16 cellular contexts compared by ENCODE assay signal in the genomic region with DNA sequence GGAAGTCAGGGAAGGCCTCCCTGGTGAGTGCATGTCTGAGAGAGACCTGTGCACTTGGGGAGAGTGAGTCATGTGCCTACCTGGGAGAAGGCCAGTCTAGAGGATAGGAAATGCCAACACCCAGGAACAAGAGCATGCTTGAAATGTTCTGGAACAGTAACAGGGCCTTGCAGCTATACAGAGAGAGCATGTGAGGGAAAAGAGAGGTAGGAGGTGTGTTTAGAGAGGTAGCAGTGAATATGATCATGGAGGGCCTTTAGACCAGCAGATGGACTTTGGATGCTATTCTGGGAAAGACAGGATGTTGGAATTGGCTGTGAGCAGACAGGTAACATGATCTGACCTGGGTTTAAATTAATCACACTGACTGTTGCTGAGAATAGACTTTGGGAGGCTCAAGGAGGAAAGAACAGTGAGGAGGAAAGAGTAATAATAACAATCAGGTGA.
DNase-seq lines count a peak whose midpoint lies in the region; ATAC-seq and TF ChIP-seq lines count a peak whose summit lies in the region.
"Had no signal": no experiment of that assay in that cellular context is flagged by ENCODE, and none has a peak within 500 bp of the region (broad histone marks: within the 10 kb centered on the region; RNA-seq: fewer than 3 reads in every experiment).

No MANE protein-coding gene starts in this region.

- no peaks in the 10 kb centered on the region for H3K36me3 ChIP-seq in psoas muscle (ENCODE audit: insufficient read depth in 1 of 2, low read depth in 1 of 2)
- H3K36me3 ChIP-seq: BLaER1 had no signal

- H3K27ac ChIP-seq in psoas muscle = no peak overlapping the region
- H3K27ac ChIP-seq: BLaER1 had no signal

- TF ChIP-seq CTCF in psoas muscle (IDR thresholded peaks at IDR 0.05) = no peak

- peak; percentile 21 for DNase-seq in DMS 273 (lab: John Stamatoyannopoulos, UW; ENCODE audit: unreplicated experiment)
- no peak for DNase-seq in DMS 273 treated with DMSO at 0.1 percent for 48 hours (lab: John Stamatoyannopoulos, UW)
- peak; percentile 80 for DNase-seq in NCI-H69 (lab: John Stamatoyannopoulos, UW)
- peak; percentile 15 for DNase-seq in kidney glomerular epithelial cell (lab: John Stamatoyannopoulos, UW)
- no peak for DNase-seq in psoas muscle
- DNase-seq in occipital lobe (lab: John Stamatoyannopoulos, UW) = no peak
- DNase-seq: 8988T; activated CD4-positive, alpha-beta T cell treated with anti-CD3 and anti-CD28 coated beads, Interleukin-2, amount 10 ng/mL, durations not matched to agents 24 days and 14 days; activated naive CD4-positive, alpha-beta T cell treated with Interleukin-2 at 50 U/mL for 16 hours; anterior cingulate cortex; naive thymus-derived CD8-positive, alpha-beta T cell; NCI-H2107; stimulated activated naive CD4-positive, alpha-beta T cell had no signal

- H3K27me3 ChIP-seq in psoas muscle (ENCODE audit: insufficient read depth in 3 of 3, low read length in 2 of 3) = no peaks in the 10 kb centered on the region
- H3K27me3 ChIP-seq: BLaER1 had no signal

- no peak overlapping the region for H3K4me3 ChIP-seq in psoas muscle
- H3K4me3 ChIP-seq: BLaER1 had no signal

- ATAC-seq in psoas muscle = peak; percentile 46 to 89 (median 69)
- ATAC-seq in GM21367 (IDR thresholded peaks at IDR 0.05; ENCODE audit: unreplicated experiment) = no peak
- no peak for ATAC-seq in GM18907 (IDR thresholded peaks at IDR 0.05; ENCODE audit: unreplicated experiment)
- ATAC-seq: naive thymus-derived CD8-positive, alpha-beta T cell had no signal

- H3K4me1 ChIP-seq in psoas muscle = no peaks in the 10 kb centered on the region

- intact Hi-C loops in psoas muscle (cut with DNase I) = no loop called here

- H3K9me3 ChIP-seq in psoas muscle = no peaks in the 10 kb centered on the region
- H3K9me3 ChIP-seq: BLaER1 had no signal

Comparison
In these comparisons a context has a peak if more than half of its experiments do, and no peak if none do; other contexts are left out.
1. DNase-seq: peak in DMS 273 (single experiment), NCI-H69 (single experiment) and kidney glomerular epithelial cell (single experiment); none in DMS 273 treated with DMSO at 0.1 percent for 48 hours (single experiment), psoas muscle (0 of 2) and occipital lobe (single experiment).
2. ATAC-seq: peak in psoas muscle (4 of 4); none in GM21367 (single experiment) and GM18907 (single experiment).